1 cellular context compared by ENCODE assay signal in genomic region chr2:223044092-223044836, GRCh38.
TF ChIP-seq lines count a peak whose summit lies in the region.

No MANE protein-coding gene starts in this region.

TF ChIP-seq in K562, 482 proteins besides CTCF, POLR2A, EP300 and RAD21 (continued from another document and continues in another):
- TF ChIP-seq YY1 (IDR thresholded peaks at IDR 0.05; ENCODE audit: borderline replicate concordance in 1 of 3, control insufficient read depth in 1 of 3, extremely low read depth in 1 of 3, insufficient read depth in 3 of 3, insufficient read length in 1 of 3, insufficient replicate concordance in 2 of 3, low read depth in 1 of 3, low read length in 2 of 3): no peak
- TF ChIP-seq XRCC5 (IDR thresholded peaks at IDR 0.05; ENCODE audit: low read depth, low read length): no peak
- TF ChIP-seq ZBTB9 (CRISPR knock-in tag; IDR thresholded peaks at IDR 0.05): no peak
- peak; percentile 98 for TF ChIP-seq HMBOX1 (IDR thresholded peaks at IDR 0.05)
- TF ChIP-seq MLX (CRISPR knock-in tag; conservative IDR thresholded peaks at IDR 0.05): no peak
- no peak for TF ChIP-seq TCFL5 (CRISPR knock-in tag; conservative IDR thresholded peaks at IDR 0.05)
- TF ChIP-seq SMAD3 (CRISPR knock-in tag; conservative IDR thresholded peaks at IDR 0.05): no peak
- no peak for TF ChIP-seq SNIP1 (IDR thresholded peaks at IDR 0.05; ENCODE audit: low read depth)
- no peak for TF ChIP-seq DLX4 (CRISPR knock-in tag; IDR thresholded peaks at IDR 0.05)
- TF ChIP-seq ARID3B (CRISPR knock-in tag; IDR thresholded peaks at IDR 0.05; ENCODE audit: borderline replicate concordance): no peak
- TF ChIP-seq ZNF395 (CRISPR knock-in tag; IDR thresholded peaks at IDR 0.05): peak; percentile 49; the same call in 1 of the 2 replicates
- TF ChIP-seq SMAD1 (IDR thresholded peaks at IDR 0.05; ENCODE audit: low read depth, low read length, partially characterized antibody): peak; percentile 91
- TF ChIP-seq PML (IDR thresholded peaks at IDR 0.05; ENCODE audit: low read length): peak; percentile 60; the same call in 1 of the 2 replicates
- TF ChIP-seq ZNF707 (CRISPR knock-in tag; conservative IDR thresholded peaks at IDR 0.05): no peak
- no peak for TF ChIP-seq RBM34 (IDR thresholded peaks at IDR 0.05; ENCODE audit: borderline replicate concordance, insufficient read depth, low read length)
- no peak for TF ChIP-seq THRA (IDR thresholded peaks at IDR 0.05)
- no peak for TF ChIP-seq ZNF77 (CRISPR knock-in tag; IDR thresholded peaks at IDR 0.05)
- no peak for TF ChIP-seq CGGBP1 (CRISPR knock-in tag; IDR thresholded peaks at IDR 0.05)
- no peak for TF ChIP-seq BDP1 (IDR thresholded peaks at IDR 0.05; ENCODE audit: insufficient read depth, insufficient read length)
- TF ChIP-seq TAL1 (IDR thresholded peaks at IDR 0.05): peak; percentile 77
- TF ChIP-seq SREBF1 (IDR thresholded peaks at IDR 0.05; ENCODE audit: borderline replicate concordance, low read depth, low read length): no peak
- no peak for TF ChIP-seq ZNF282 (CRISPR knock-in tag; IDR thresholded peaks at IDR 0.05)
- no peak for TF ChIP-seq ZNF449 (CRISPR knock-in tag; IDR thresholded peaks at IDR 0.05)
- TF ChIP-seq KAT8 (IDR thresholded peaks at IDR 0.05; ENCODE audit: low read depth): no peak
- no peak for TF ChIP-seq ASH1L (IDR thresholded peaks at IDR 0.05; ENCODE audit: borderline replicate concordance, low read depth, partially characterized antibody)
- no peak for TF ChIP-seq SNAPC5 (CRISPR knock-in tag; IDR thresholded peaks at IDR 0.05)
- no peak for TF ChIP-seq IFI16 (CRISPR knock-in tag; IDR thresholded peaks at IDR 0.05)
- TF ChIP-seq KHSRP (IDR thresholded peaks at IDR 0.05): no peak
- TF ChIP-seq ETV1 (tag; conservative IDR thresholded peaks at IDR 0.05; ENCODE audit: low read depth): peak; percentile 25; the same call in 1 of the 2 replicates
- TF ChIP-seq BRF1 (IDR thresholded peaks at IDR 0.05; ENCODE audit: borderline replicate concordance, extremely low read depth, insufficient read length): no peak
- peak; percentile 14 for TF ChIP-seq TAF9B (IDR thresholded peaks at IDR 0.05; ENCODE audit: partially characterized antibody)
- no peak for TF ChIP-seq ZNF507 (tag; conservative IDR thresholded peaks at IDR 0.05)
- TF ChIP-seq RBM39 (optimal IDR thresholded peaks at IDR 0.05; ENCODE audit: low read depth, low read length): no peak
- TF ChIP-seq ZNF224 (CRISPR knock-in tag; IDR thresholded peaks at IDR 0.05): no peak
- TF ChIP-seq RFX5 (IDR thresholded peaks at IDR 0.05; ENCODE audit: low read depth, low read length): no peak
- no peak for TF ChIP-seq ERF (CRISPR knock-in tag; IDR thresholded peaks at IDR 0.05)
- TF ChIP-seq TBL1XR1 (IDR thresholded peaks at IDR 0.05; ENCODE audit: low read length in 2 of 2): peak in 1 of 2 experiments; percentile 78; a peak in 2 of 4 replicates
- no peak for TF ChIP-seq YBX1 (IDR thresholded peaks at IDR 0.05)
- TF ChIP-seq LEF1 (IDR thresholded peaks at IDR 0.05): peak; percentile 91
- TF ChIP-seq PCBP1 (IDR thresholded peaks at IDR 0.05; ENCODE audit: low read depth, low read length, poor library complexity, severe bottlenecking): no peak
- TF ChIP-seq KLF6 (CRISPR knock-in tag; IDR thresholded peaks at IDR 0.05; ENCODE audit: borderline replicate concordance): no peak
- TF ChIP-seq KLF10 (CRISPR knock-in tag; IDR thresholded peaks at IDR 0.05): no peak
- TF ChIP-seq TFAM (CRISPR knock-in tag; conservative IDR thresholded peaks at IDR 0.05): no peak
- TF ChIP-seq NR2C1 (IDR thresholded peaks at IDR 0.05): no peak
- TF ChIP-seq NR2C1 (tag; IDR thresholded peaks at IDR 0.05): no peak
- TF ChIP-seq NFIX (CRISPR knock-in tag; IDR thresholded peaks at IDR 0.05; ENCODE audit: low read depth): peak; percentile 80
- TF ChIP-seq PBX2 (CRISPR knock-in tag; IDR thresholded peaks at IDR 0.05; ENCODE audit: low read depth): no peak
- peak; percentile 45; the same call in 1 of the 2 replicates for TF ChIP-seq PBX2 (tag; conservative IDR thresholded peaks at IDR 0.05; ENCODE audit: low read depth)
- 0 out of 2 replicates have a peak, but pooled peaks have one; percentile 7 for TF ChIP-seq PKNOX1 (IDR thresholded peaks at IDR 0.05)
- TF ChIP-seq SMARCC2 (IDR thresholded peaks at IDR 0.05; ENCODE audit: low read depth): peak; percentile 73
- no peak for TF ChIP-seq GABPA (tag; conservative IDR thresholded peaks at IDR 0.05; ENCODE audit: low read depth)
- TF ChIP-seq ZKSCAN8 (CRISPR knock-in tag; IDR thresholded peaks at IDR 0.05): no peak
- TF ChIP-seq TAF15 (IDR thresholded peaks at IDR 0.05; ENCODE audit: low read depth, low read length): no peak
- TF ChIP-seq MTA1 (IDR thresholded peaks at IDR 0.05; ENCODE audit: borderline replicate concordance): 0 out of 2 replicates have a peak, but pooled peaks have one; percentile 20
- TF ChIP-seq DIDO1 (tag; IDR thresholded peaks at IDR 0.05; ENCODE audit: low read depth): no peak
